Comparison of ENCODE assay signal across 8 cellular contexts in the genomic region with DNA sequence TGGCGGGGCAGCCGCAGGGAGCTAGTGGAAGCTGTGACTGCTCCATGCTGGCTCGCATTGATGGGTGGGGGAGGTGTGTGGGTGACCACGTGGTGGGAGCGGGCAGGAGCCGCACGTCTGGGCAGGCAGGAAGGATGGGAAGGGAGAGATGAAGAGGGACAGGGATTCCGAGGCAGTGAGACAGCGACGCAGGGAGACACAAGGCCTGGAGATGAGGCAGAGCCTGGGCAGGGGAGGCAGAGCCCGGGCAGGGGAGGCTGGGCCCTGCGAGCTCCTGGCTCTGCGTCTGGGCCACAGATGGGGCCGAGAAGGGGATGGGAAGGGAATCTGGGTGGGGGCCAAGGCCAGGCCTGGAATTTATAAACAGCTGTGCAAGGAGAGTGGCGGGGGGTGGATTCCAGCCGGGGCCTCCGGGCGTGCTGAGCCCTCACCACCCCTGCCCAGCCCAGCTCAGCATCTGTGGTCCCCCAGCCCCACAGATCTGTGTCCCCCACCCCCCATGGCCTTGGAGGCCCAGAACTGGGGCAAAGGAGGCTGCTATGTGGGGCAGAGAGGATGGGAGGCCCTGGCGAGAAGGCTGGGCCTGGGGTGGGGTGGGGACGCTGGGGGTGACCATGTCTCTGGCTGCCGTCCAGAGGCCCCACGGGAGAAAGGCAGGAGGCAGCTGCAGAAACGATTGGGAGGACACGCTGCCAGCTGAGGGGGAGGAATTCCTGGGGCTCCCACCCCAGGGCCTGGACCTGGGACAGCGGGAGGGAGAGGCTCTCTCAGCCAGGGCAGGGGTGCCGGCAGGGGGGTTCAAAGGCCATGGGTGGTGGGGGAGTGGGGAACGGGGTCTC. TPM values are rescaled to one million over a fixed set of nuclear protein-coding genes. Genes with fewer than 3 reads are reported as not detected.
DNase-seq lines count a peak whose midpoint lies in the region; FAIRE-seq and TF ChIP-seq lines count a peak whose summit lies in the region.

No MANE protein-coding gene starts in this region.

- no peaks in the 10 kb centered on the region for H3K27me3 ChIP-seq in esophagus squamous epithelium

- FAIRE-seq in D721Med (lab: Jason Lieb, UNC): no peak

- peaks cover 18% of the 10 kb centered on the region for H3K36me3 Mint-ChIP-seq in nephron (ENCODE audit: low read depth)
- no peaks in the 10 kb centered on the region for H3K36me3 Mint-ChIP-seq in activated naive CD4-positive, alpha-beta T cell treated with anti-CD3 and anti-CD28 coated beads, Interleukin-2, amount 10 ng/mL, durations not matched to agents 7 days and 5 days
- no peaks in the 10 kb centered on the region for H3K36me3 Mint-ChIP-seq in activated naive CD8-positive, alpha-beta T cell treated with anti-CD3 and anti-CD28 coated beads for 36 hours

- TF ChIP-seq POLR2A in esophagus squamous epithelium (IDR thresholded peaks at IDR 0.05): peak in 1 of 4 donors; percentile 36

- peaks cover 28 to 98% (median 82%) of the 10 kb centered on the region in 3 donors for H3K4me1 ChIP-seq in esophagus squamous epithelium

- H3K4me3 Mint-ChIP-seq in nephron: peak overlapping the region; percentile 65 to 84 (median 75)
- H3K4me3 Mint-ChIP-seq in activated naive CD4-positive, alpha-beta T cell treated with anti-CD3 and anti-CD28 coated beads, Interleukin-2, amount 10 ng/mL, durations not matched to agents 7 days and 5 days: no peak overlapping the region
- no peak overlapping the region for H3K4me3 Mint-ChIP-seq in activated naive CD8-positive, alpha-beta T cell treated with anti-CD3 and anti-CD28 coated beads for 36 hours

- peak overlapping the region in 3 of 4 donors; percentile 18 to 55 (median 34) for H3K4me3 ChIP-seq in esophagus squamous epithelium

- CTCF ChIA-PET in activated naive CD4-positive, alpha-beta T cell treated with anti-CD3 and anti-CD28 coated beads, Interleukin-2, amount 10 ng/mL, durations not matched to agents 7 days and 5 days (lab: Charles Lee): no interaction called here

- intact Hi-C loops in esophagus squamous epithelium (cut with DNase I): no loop called here

- peak overlapping the region; percentile 75 to 99 (median 94) for H3K27ac Mint-ChIP-seq in nephron
- H3K27ac Mint-ChIP-seq in activated naive CD4-positive, alpha-beta T cell treated with anti-CD3 and anti-CD28 coated beads, Interleukin-2, amount 10 ng/mL, durations not matched to agents 7 days and 5 days: no peak overlapping the region
- H3K27ac Mint-ChIP-seq in activated naive CD8-positive, alpha-beta T cell treated with anti-CD3 and anti-CD28 coated beads for 36 hours: no peak overlapping the region

- H3K36me3 ChIP-seq in esophagus squamous epithelium: peaks cover 0 to 30% (median 12%) of the 10 kb centered on the region in 3 donors

- peaks cover 10% of the 10 kb centered on the region for H3K27me3 Mint-ChIP-seq in nephron (ENCODE audit: low read depth)
- peaks cover 54% of the 10 kb centered on the region for H3K27me3 Mint-ChIP-seq in activated naive CD4-positive, alpha-beta T cell treated with anti-CD3 and anti-CD28 coated beads, Interleukin-2, amount 10 ng/mL, durations not matched to agents 7 days and 5 days
- H3K27me3 Mint-ChIP-seq in activated naive CD8-positive, alpha-beta T cell treated with anti-CD3 and anti-CD28 coated beads for 36 hours: peaks cover 38% of the 10 kb centered on the region

- TF ChIP-seq CTCF in AG09319 (IDR thresholded peaks at IDR 0.05; ENCODE audit: low read depth, low read length): no peak
- no peak for TF ChIP-seq CTCF in esophagus squamous epithelium (IDR thresholded peaks at IDR 0.05)
- no peak for TF ChIP-seq CTCF in nephron (IDR thresholded peaks at IDR 0.05; ENCODE audit: unreplicated experiment in 3 of 3)
- no peak for TF ChIP-seq CTCF in D721Med (IDR thresholded peaks at IDR 0.05; ENCODE audit: insufficient read depth, missing control alignments)

- H3K27ac ChIP-seq in esophagus squamous epithelium: peak overlapping the region; percentile 88 to 94 (median 92)

- DNase-seq in AG09319 (ENCODE audit: extremely low read depth, low read depth): peak; percentile 98
- peak; percentile 90 for DNase-seq in NCI-H82 (lab: John Stamatoyannopoulos, UW)
- DNase-seq in esophagus squamous epithelium (lab: John Stamatoyannopoulos, UW): no peak
- DNase-seq in MV-4-11 (lab: John Stamatoyannopoulos, UW): no peak
- DNase-seq in D721Med (ENCODE audit: insufficient read length, low spot score): no peak
- no peak for DNase-seq in activated naive CD4-positive, alpha-beta T cell treated with anti-CD3 and anti-CD28 coated beads, Interleukin-2, amount 10 ng/mL, durations not matched to agents 7 days and 5 days
- DNase-seq in activated naive CD8-positive, alpha-beta T cell treated with anti-CD3 and anti-CD28 coated beads for 36 hours: no peak

- no peaks in the 10 kb centered on the region for H3K9me3 ChIP-seq in esophagus squamous epithelium

- H3K4me1 Mint-ChIP-seq in nephron: peaks cover 50% of the 10 kb centered on the region
- H3K4me1 Mint-ChIP-seq in activated naive CD4-positive, alpha-beta T cell treated with anti-CD3 and anti-CD28 coated beads, Interleukin-2, amount 10 ng/mL, durations not matched to agents 7 days and 5 days: no peaks in the 10 kb centered on the region
- H3K4me1 Mint-ChIP-seq in activated naive CD8-positive, alpha-beta T cell treated with anti-CD3 and anti-CD28 coated beads for 36 hours: no peaks in the 10 kb centered on the region

- WGBS in esophagus squamous epithelium, 2 donors: 23 to 31% methylated on average over 22 of the region's 27 CpGs

- H3K9me3 Mint-ChIP-seq in nephron: peaks cover 4% of the 10 kb centered on the region
- H3K9me3 Mint-ChIP-seq in activated naive CD4-positive, alpha-beta T cell treated with anti-CD3 and anti-CD28 coated beads, Interleukin-2, amount 10 ng/mL, durations not matched to agents 7 days and 5 days: no peaks in the 10 kb centered on the region
- H3K9me3 Mint-ChIP-seq in activated naive CD8-positive, alpha-beta T cell treated with anti-CD3 and anti-CD28 coated beads for 36 hours: peaks cover 4% of the 10 kb centered on the region

RNA-seq across cellular contexts. Expression of a gene that starts 6.0 kb away (rescaled TPM):
- 10 to 100 TPM; 34.8 to 50.7 (median 39.2) TPM for total RNA-seq in esophagus squamous epithelium
- under 1 TPM; 0.44 to 0.68 TPM for total RNA-seq in activated naive CD8-positive, alpha-beta T cell treated with anti-CD3 and anti-CD28 coated beads for 36 hours

RNA-seq across cellular contexts. Expression of a gene that starts 26.1 kb away (rescaled TPM):
- 100 to 1,000 TPM; 118 to 522 (median 268) TPM for total RNA-seq in esophagus squamous epithelium
- total RNA-seq in activated naive CD8-positive, alpha-beta T cell treated with anti-CD3 and anti-CD28 coated beads for 36 hours: 100 to 1,000 TPM; 248 to 249 TPM

RNA-seq across cellular contexts. Expression of a gene that starts 59.2 kb away (rescaled TPM):
- 100 to 1,000 TPM; 185 to 477 (median 324) TPM for total RNA-seq in esophagus squamous epithelium
- total RNA-seq in activated naive CD8-positive, alpha-beta T cell treated with anti-CD3 and anti-CD28 coated beads for 36 hours: 100 to 1,000 TPM in 1 of 2 experiments, 10 to 100 TPM in 1; 99.1 to 107 TPM

Comparison
In these comparisons a context has a peak if more than half of its experiments do, and no peak if none do; other contexts are left out.
1. DNase-seq: peak in AG09319 (single experiment) and NCI-H82 (single experiment); none in esophagus squamous epithelium (single experiment), MV-4-11 (single experiment), D721Med (single experiment), activated naive CD4-positive, alpha-beta T cell treated with anti-CD3 and anti-CD28 coated beads, Interleukin-2, amount 10 ng/mL, durations not matched to agents 7 days and 5 days (single experiment) and activated naive CD8-positive, alpha-beta T cell treated with anti-CD3 and anti-CD28 coated beads for 36 hours (single experiment).
2. H3K27ac Mint-ChIP-seq: peak in nephron (3 of 3); none in activated naive CD4-positive, alpha-beta T cell treated with anti-CD3 and anti-CD28 coated beads, Interleukin-2, amount 10 ng/mL, durations not matched to agents 7 days and 5 days (single experiment) and activated naive CD8-positive, alpha-beta T cell treated with anti-CD3 and anti-CD28 coated beads for 36 hours (single experiment).
3. H3K4me3 Mint-ChIP-seq: peak in nephron (3 of 3); none in activated naive CD4-positive, alpha-beta T cell treated with anti-CD3 and anti-CD28 coated beads, Interleukin-2, amount 10 ng/mL, durations not matched to agents 7 days and 5 days (single experiment) and activated naive CD8-positive, alpha-beta T cell treated with anti-CD3 and anti-CD28 coated beads for 36 hours (single experiment).
4. RNA of a gene that starts 6.0 kb away (total RNA-seq): 34.8 to 50.7 TPM in esophagus squamous epithelium; 0.44 to 0.68 TPM in activated naive CD8-positive, alpha-beta T cell treated with anti-CD3 and anti-CD28 coated beads for 36 hours; every median in the first group is over 10 times any median in the second.